14 cellular contexts compared by ENCODE assay signal in genomic region chr1:186987065-186987464, GRCh38.
DNase-seq lines count a peak whose midpoint lies in the region; ATAC-seq and TF ChIP-seq lines count a peak whose summit lies in the region.
"Had no signal": no experiment of that assay in that cellular context is flagged by ENCODE, and none has a peak within 500 bp of the region (broad histone marks: within the 10 kb centered on the region; RNA-seq: fewer than 3 reads in every experiment).

No MANE protein-coding gene starts in this region.

- H3K27ac Mint-ChIP-seq in activated naive CD4-positive, alpha-beta T cell treated with anti-CD3 and anti-CD28 coated beads, Interleukin-2, amount 10 ng/mL, durations not matched to agents 7 days and 5 days = peak overlapping the region; percentile 35
- H3K27ac Mint-ChIP-seq: CD4-positive, alpha-beta memory T cell; HFFc6 had no signal

- no peaks in the 10 kb centered on the region for H3K9me3 ChIP-seq in IMR-90 (ENCODE audit: control insufficient read depth, insufficient read depth, low read length)
- H3K9me3 ChIP-seq: HAP-1 had no signal

- TF ChIP-seq RAD21 in IMR-90 (IDR thresholded peaks at IDR 0.05; ENCODE audit: low read length) = no peak

- no peak overlapping the region for H3K56ac ChIP-seq in IMR-90 (ENCODE audit: extremely low read depth, insufficient read depth, low read length)

- H2AK9ac ChIP-seq in IMR-90 (replicated peaks; ENCODE audit: low read depth, low read length, poor library complexity) = no peak overlapping the region

- H2BK15ac ChIP-seq in IMR-90 (ENCODE audit: low read depth, low read length) = no peak overlapping the region

- no peak overlapping the region for H3K27ac ChIP-seq in IMR-90 (ENCODE audit: insufficient read depth, low read length)

- H4K20me1 ChIP-seq in IMR-90 (ENCODE audit: insufficient read depth, low read length) = no peaks in the 10 kb centered on the region

- in situ Hi-C loops in IMR-90 (cut with MboI; ENCODE audit: low sequenced_read_pairs) = loop anchor here (5.0 to 10.0 kb wide), 4 partner anchors 302 to 585 kb away; partner anchors contain the start of gene PTGS2

- no peak overlapping the region for H3K4me2 ChIP-seq in IMR-90 (ENCODE audit: low read depth, low read length)

- H3K4me3 ChIP-seq in IMR-90 (ENCODE audit: insufficient read depth, low read depth, low read length) = no peak overlapping the region
- H3K4me3 ChIP-seq: HAP-1 had no signal

- H3K27me3 ChIP-seq in IMR-90 (ENCODE audit: control insufficient read depth, insufficient read depth, low read length) = no peaks in the 10 kb centered on the region; the same call in 1 of the 2 replicates

- no peak overlapping the region for H4K5ac ChIP-seq in IMR-90 (ENCODE audit: low read depth, low read length)

- no peak overlapping the region for H3K18ac ChIP-seq in IMR-90 (ENCODE audit: low read depth, low read length)

- 55% methylated on average over 2 of the region's 5 CpGs; no CpG with 5 or more reads in 1 of the 2 experiments for WGBS in IMR-90 (ENCODE audit: extremely low coverage in 2 of 2, insufficient read length in 1 of 2), 2 experiments

- H3K9me3 Mint-ChIP-seq in activated naive CD4-positive, alpha-beta T cell treated with anti-CD3 and anti-CD28 coated beads, Interleukin-2, amount 10 ng/mL, durations not matched to agents 7 days and 5 days = no peaks in the 10 kb centered on the region
- H3K9me3 Mint-ChIP-seq: CD4-positive, alpha-beta memory T cell; HFFc6 had no signal

- dilution Hi-C loops in IMR-90 (cut with HindIII; ENCODE audit: low sequenced_read_pairs, unreplicated experiment) = loop anchor here (25.0 kb wide), 1 partner anchor 375 kb away; no protein-coding TSS in a partner anchor

- H3K23ac ChIP-seq in IMR-90 (ENCODE audit: low read depth, low read length) = no peak overlapping the region

- H3K4me1 Mint-ChIP-seq in activated naive CD4-positive, alpha-beta T cell treated with anti-CD3 and anti-CD28 coated beads, Interleukin-2, amount 10 ng/mL, durations not matched to agents 7 days and 5 days = no peaks in the 10 kb centered on the region
- H3K4me1 Mint-ChIP-seq: CD4-positive, alpha-beta memory T cell had no signal

- CTCF ChIA-PET in activated naive CD4-positive, alpha-beta T cell treated with anti-CD3 and anti-CD28 coated beads, Interleukin-2, amount 10 ng/mL, durations not matched to agents 7 days and 5 days (lab: Charles Lee) = interaction anchor here (1.1 to 1.7 kb wide), 6 partner anchors 7 to 612 kb away, joined by 3 to 6 read pairs (median 4); partner anchors contain the start of gene TPR
- CTCF ChIA-PET in IMR-90 (lab: Yijun Ruan, JAX) = interaction anchor here (0.8 to 1.3 kb wide), 3 partner anchors 24 to 612 kb away, joined by 3 to 6 read pairs (median 4); partner anchors contain the start of genes ODR4 and TPR

- H2BK20ac ChIP-seq in IMR-90 (ENCODE audit: low read depth, low read length) = no peak overlapping the region

- TF ChIP-seq POLR2A in IMR-90 (IDR thresholded peaks at IDR 0.05; ENCODE audit: low read depth, low read length) = no peak

- no peak overlapping the region for H3K4ac ChIP-seq in IMR-90 (ENCODE audit: low read depth, low read length)

- no peak overlapping the region for H2BK5ac ChIP-seq in IMR-90 (ENCODE audit: low read depth, low read length, poor library complexity, severe bottlenecking)

- H3K79me1 ChIP-seq in IMR-90 (ENCODE audit: low read depth in 1 of 2, low read length in 2 of 2) = no peaks in the 10 kb centered on the region

- no peak overlapping the region for H2AFZ ChIP-seq in IMR-90 (replicated peaks; ENCODE audit: low read length, poor library complexity)

- no peak overlapping the region for H4K91ac ChIP-seq in IMR-90 (ENCODE audit: insufficient read depth, low read depth, low read length)

- H3K9me1 ChIP-seq in IMR-90 (ENCODE audit: insufficient read depth, low read length) = no peaks in the 10 kb centered on the region

- intact Hi-C loops in IMR-90 (cut with micrococcal nuclease) = loop anchor here (5.0 kb wide), 1 partner anchor 265 kb away; no protein-coding TSS in a partner anchor

- H3K36me3 ChIP-seq in IMR-90 (ENCODE audit: control insufficient read depth, insufficient read depth, low read length) = no peaks in the 10 kb centered on the region
- H3K36me3 ChIP-seq: HAP-1 had no signal

- no peaks in the 10 kb centered on the region for H3K36me3 Mint-ChIP-seq in activated naive CD4-positive, alpha-beta T cell treated with anti-CD3 and anti-CD28 coated beads, Interleukin-2, amount 10 ng/mL, durations not matched to agents 7 days and 5 days
- H3K36me3 Mint-ChIP-seq: CD4-positive, alpha-beta memory T cell had no signal

- no TSS peak for BruUV-seq in IMR-90 (replicated peaks; lab: Mats Ljungman, UMichigan)

- POLR2A ChIA-PET in IMR-90 (lab: Charles Lee; ENCODE audit: unreplicated experiment) = no interaction called here

- no peak overlapping the region for H3K14ac ChIP-seq in IMR-90 (replicated peaks; ENCODE audit: low read depth, low read length)

- H3K4me1 ChIP-seq in IMR-90 (ENCODE audit: control insufficient read depth, insufficient read depth, low read length) = peaks cover 6% of the 10 kb centered on the region

- ATAC-seq in IMR-90 (ENCODE audit: low read depth) = no peak

- peaks cover 4% of the 10 kb centered on the region for H3K27me3 Mint-ChIP-seq in activated naive CD4-positive, alpha-beta T cell treated with anti-CD3 and anti-CD28 coated beads, Interleukin-2, amount 10 ng/mL, durations not matched to agents 7 days and 5 days

- H3K9ac ChIP-seq in IMR-90 (ENCODE audit: low read depth, low read length) = no peak overlapping the region

- no peak for DNase-seq in activated naive CD4-positive, alpha-beta T cell treated with anti-CD3 and anti-CD28 coated beads, Interleukin-2, amount 10 ng/mL, durations not matched to agents 7 days and 5 days
- no peak for DNase-seq in activated naive CD4-positive, alpha-beta T cell treated with anti-CD3 and anti-CD28 coated beads, Interleukin-2, amount 50 U/mL, for 16 hours
- no peak for DNase-seq in IMR-90
- peak; percentile 41 for DNase-seq in NCI-H69 (lab: John Stamatoyannopoulos, UW)
- no peak for DNase-seq in activated effector memory CD4-positive, alpha-beta T cell treated with anti-CD3 and anti-CD28 coated beads, Interleukin-2, amount 50 U/mL, for 16 hours
- DNase-seq in DMS53 (lab: John Stamatoyannopoulos, UW) = no peak
- DNase-seq: C1 segment of cervical spinal cord; Calu3; CD4-positive, alpha-beta memory T cell; COR-L47; DND-41; GOT3; HFFc6 had no signal

- no peak overlapping the region for H3K4me3 Mint-ChIP-seq in activated naive CD4-positive, alpha-beta T cell treated with anti-CD3 and anti-CD28 coated beads, Interleukin-2, amount 10 ng/mL, durations not matched to agents 7 days and 5 days
- H3K4me3 Mint-ChIP-seq: CD4-positive, alpha-beta memory T cell; HFFc6 had no signal

- no peak overlapping the region for H2BK120ac ChIP-seq in IMR-90 (ENCODE audit: low read depth, low read length)

- no peak overlapping the region for H4K8ac ChIP-seq in IMR-90 (ENCODE audit: low read depth in 2 of 2, low read length in 2 of 2)

- peak overlapping the region; percentile 28; the same call in 1 of the 2 replicates for H2AK5ac ChIP-seq in IMR-90 (ENCODE audit: low read depth, low read length)

- no peak for TF ChIP-seq CTCF in IMR-90 (conservative IDR thresholded peaks at IDR 0.05; ENCODE audit: low read depth, low read length)

TF ChIP-seq in IMR-90, 13 proteins besides CTCF, POLR2A, EP300 and RAD21:
- TF ChIP-seq MAFK (IDR thresholded peaks at IDR 0.05; ENCODE audit: low read depth, low read length) (no peak), BHLHE40 (IDR thresholded peaks at IDR 0.05; ENCODE audit: low read depth, low read length) (no peak), CEBPB (IDR thresholded peaks at IDR 0.05; ENCODE audit: low read depth, low read length) (no peak), RFX5 (IDR thresholded peaks at IDR 0.05; ENCODE audit: low read depth, low read length) (no peak), RCOR1 (IDR thresholded peaks at IDR 0.05; ENCODE audit: insufficient replicate concordance, low read length) (no peak), FOS (IDR thresholded peaks at IDR 0.05; ENCODE audit: low read depth, low read length) (no peak), SMC3 (IDR thresholded peaks at IDR 0.05; ENCODE audit: low read depth, low read length) (no peak), MXI1 (IDR thresholded peaks at IDR 0.05; ENCODE audit: borderline replicate concordance, low read depth, low read length) (no peak), ELK1 (IDR thresholded peaks at IDR 0.05; ENCODE audit: borderline replicate concordance, low read depth, low read length) (no peak), MAZ (IDR thresholded peaks at IDR 0.05; ENCODE audit: borderline replicate concordance, low read depth, low read length) (no peak), CHD1 (IDR thresholded peaks at IDR 0.05; ENCODE audit: low read depth, low read length) (no peak)
